ENCODE assay signal across 34 cellular contexts in the genomic region with DNA sequence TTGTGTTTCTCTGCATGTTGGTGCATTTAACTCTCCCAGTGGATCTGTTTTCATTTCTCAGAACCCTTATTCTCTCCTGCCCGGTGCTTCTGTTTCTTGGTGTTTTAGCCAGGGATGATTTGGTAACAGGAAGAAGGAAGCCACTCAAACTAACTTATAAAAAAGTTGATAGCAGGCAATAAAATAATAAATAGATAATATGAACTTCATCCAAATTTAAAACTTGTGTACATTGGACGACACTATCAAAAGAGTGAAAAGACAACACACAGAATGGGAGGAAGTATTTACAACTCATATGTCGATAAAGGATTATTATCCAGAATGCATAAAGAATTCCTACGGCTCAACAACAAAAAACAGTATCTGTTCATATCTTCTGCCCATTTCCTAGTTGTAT. TPM values are rescaled to one million over a fixed set of nuclear protein-coding genes. Genes with fewer than 3 reads are reported as not detected.
"Had no signal": no experiment of that assay in that cellular context is flagged by ENCODE, and none has a peak within 500 bp of the region (broad histone marks: within the 10 kb centered on the region; RNA-seq: fewer than 3 reads in every experiment).

No MANE protein-coding gene starts in this region.

- H3K36me3 ChIP-seq: adrenal gland, brain microvascular endothelial cell, breast epithelium, WERI-Rb-1 had no signal

- ATAC-seq: activated CD4-positive, CD25-positive, alpha-beta regulatory T cell treated with anti-CD3 and anti-CD28 coated beads, Interleukin-2, amount 50 U/mL, for 24 hours; activated CD8-positive, alpha-beta T cell treated with anti-CD3 and anti-CD28 coated beads for 36 hours; activated naive CD4-positive, alpha-beta T cell treated with anti-CD3 and anti-CD28 coated beads, Interleukin-2, amount 50 U/mL, for 72 hours; activated T-cell treated with anti-CD3 and anti-CD28 coated beads, Interleukin-2, amount 50 U/mL, for 4 hours; activated T-cell treated with anti-CD3 and anti-CD28 coated beads, Interleukin-2, amount 50 U/mL, for 72 hours; activated T-helper 17 cell treated with anti-CD3 and anti-CD28 coated beads, Interleukin-2, amount 50 U/mL, for 72 hours; body of pancreas; T-cell; T-helper 17 cell; WTC11 had no signal

- H3K27ac ChIP-seq: adrenal gland, body of pancreas, brain microvascular endothelial cell, breast epithelium, WERI-Rb-1 had no signal

- DNase-seq: activated CD4-positive, alpha-beta memory T cell treated with anti-CD3 and anti-CD28 coated beads for 36 hours; activated CD4-positive, alpha-beta T cell treated with anti-CD3 and anti-CD28 coated beads for 4 hours; activated CD4-positive, alpha-beta T cell treated with anti-CD3 and anti-CD28 coated beads, Interleukin-2, amount 50 U/mL, for 1 hour; activated CD4-positive, alpha-beta T cell treated with anti-CD3 and anti-CD28 coated beads, Interleukin-2, amount 50 U/mL, for 4 hours; activated CD4-positive, CD25-positive, alpha-beta regulatory T cell; activated CD8-positive, alpha-beta memory T cell treated with anti-CD3 and anti-CD28 coated beads, Interleukin-2, amount 50 U/mL, for 4 hours; activated CD8-positive, alpha-beta T cell treated with anti-CD3 and anti-CD28 coated beads for 36 hours; activated effector memory CD4-positive, alpha-beta T cell treated with anti-CD3 and anti-CD28 coated beads, Interleukin-2, amount 50 U/mL, for 16 hours; activated gamma-delta T cell treated with Interleukin-2 at 50 U/mL for 16 hours; activated naive CD4-positive, alpha-beta T cell; activated naive CD4-positive, alpha-beta T cell treated with anti-CD3 and anti-CD28 coated beads for 36 hours; activated naive CD4-positive, alpha-beta T cell treated with anti-CD3 and anti-CD28 coated beads, Interleukin-2, amount 50 U/mL, for 16 hours; activated naive CD8-positive, alpha-beta T cell treated with anti-CD3 and anti-CD28 coated beads for 36 hours; activated T-cell treated with anti-CD3 and anti-CD28 coated beads for 4 hours; activated T-cell treated with anti-CD3 and anti-CD28 coated beads, Interleukin-2, amount 50 U/mL, for 1 hour; activated T-cell treated with anti-CD3 and anti-CD28 coated beads, Interleukin-2, amount 50 U/mL, for 4 hours; activated T-cell treated with anti-CD3 and anti-CD28 coated beads, Interleukin-2, amount 50 U/mL, for 72 hours; adrenal gland; amniotic stem cell; aorta; body of pancreas; brain microvascular endothelial cell; central memory CD4-positive, alpha-beta T cell; T-cell; T-helper 17 cell; T-helper 9 cell; WERI-Rb-1 had no signal

- H3K4me1 ChIP-seq: adrenal gland, body of pancreas, breast epithelium had no signal

- H3K9me3 ChIP-seq: body of pancreas, breast epithelium had no signal

- H3K4me3 ChIP-seq: adrenal gland, body of pancreas, breast epithelium had no signal

RNA-seq across cellular contexts. Expression of gene CHRNA7, which starts 37.3 kb away (rescaled TPM):
- total RNA-seq: activated CD4-positive, alpha-beta memory T cell treated with anti-CD3 and anti-CD28 coated beads for 36 hours; activated CD4-positive, alpha-beta T cell treated with anti-CD3 and anti-CD28 coated beads, Interleukin-2, amount 10 ng/mL, durations not matched to agents 24 days and 14 days; activated naive CD4-positive, alpha-beta T cell treated with anti-CD3 and anti-CD28 coated beads for 36 hours; activated T-helper 1 cell treated with anti-CD3 and anti-CD28 coated beads, Interleukin-12 subunit alpha, Interleukin-12 subunit beta, Interleukin-2, Interleukin-4 antibody, amounts not matched to agents 30 ng/mL and 10 ng/mL and 1 ng/mL, durations not matched to agents 14 hours and 24 hours and 36 hours; activated T-helper 17 cell treated with anti-CD3 and anti-CD28 coated beads, Interleukin-2, amount 50 U/mL, for 72 hours had no signal
